ENCODE assay signal across 12 cellular contexts in the genomic region with DNA sequence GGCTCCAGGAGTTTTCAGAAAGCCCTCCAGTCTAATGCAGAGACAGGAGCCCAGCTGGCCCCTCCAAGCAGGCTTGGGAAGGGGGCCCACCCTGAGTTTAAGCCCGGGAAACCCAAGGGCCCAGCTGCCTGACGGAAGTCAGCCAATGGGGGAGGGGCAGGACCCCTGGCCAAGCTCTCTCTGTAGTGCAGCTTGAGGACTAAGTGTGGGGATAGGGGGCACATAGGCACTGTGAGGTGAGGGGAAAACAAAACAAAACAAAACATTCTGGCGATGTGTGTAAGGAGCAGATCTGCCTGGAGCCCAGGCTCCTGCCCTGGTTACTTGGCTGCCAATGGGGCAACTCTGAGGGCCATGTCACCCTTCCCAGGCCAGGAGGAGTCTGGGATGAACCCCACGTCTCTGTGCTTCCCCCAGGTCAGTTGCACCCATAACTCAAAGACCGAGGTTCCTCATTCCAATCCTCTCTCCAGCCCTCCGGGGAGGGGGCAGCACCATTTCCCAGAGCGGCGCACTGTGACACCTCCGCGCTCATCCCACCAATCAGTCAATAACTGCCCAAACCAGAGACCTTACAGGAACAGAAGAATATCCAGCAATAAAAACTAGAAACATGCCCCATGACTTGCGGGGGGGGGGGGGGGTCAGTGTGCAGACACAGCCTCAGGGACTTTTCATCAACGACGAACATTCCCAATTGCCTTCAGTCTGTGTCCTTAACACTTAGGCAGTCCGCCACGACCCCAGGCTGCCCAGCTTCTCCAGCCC. TPM values are rescaled to one million over a fixed set of nuclear protein-coding genes. Genes with fewer than 3 reads are reported as not detected.
A peak's percentile ranks its signal among the peaks of the same experiment; 100 is the strongest.
DNase-seq lines count a peak whose midpoint lies in the region; ATAC-seq and TF ChIP-seq lines count a peak whose summit lies in the region.
"Had no signal": no experiment of that assay in that cellular context is flagged by ENCODE, and none has a peak within 500 bp of the region (broad histone marks: within the 10 kb centered on the region; RNA-seq: fewer than 3 reads in every experiment).

No MANE protein-coding gene starts in this region.

- H3K36me3 ChIP-seq in NT2/D1 (ENCODE audit: insufficient read depth, insufficient read length, low read length) (peaks cover 17% of the 10 kb centered on the region), esophagus squamous epithelium (peaks cover 0 to 6% (median 0%) of the 10 kb centered on the region in 3 donors), muscle layer of colon (ENCODE audit: insufficient read depth, low read length) (peaks cover 8% of the 10 kb centered on the region), thyroid gland (no peaks in the 10 kb centered on the region)

- peak overlapping the region; percentile 94 for H3K9ac ChIP-seq in NT2/D1 (ENCODE audit: insufficient read length, low read depth)
- H3K9ac ChIP-seq in muscle layer of colon (ENCODE audit: low read length), result peak overlapping the region; percentile 24

- peak overlapping the region; percentile 88 for H3K4me3 ChIP-seq in NT2/D1 (ENCODE audit: insufficient read length, low read depth)
- H3K4me3 ChIP-seq in esophagus squamous epithelium, result peak overlapping the region in 3 of 4 donors; percentile 52 to 67 (median 54)
- peak overlapping the region; percentile 55 to 79 for H3K4me3 ChIP-seq in muscle layer of colon (ENCODE audit: low read depth in 1 of 2, low read length in 2 of 2)
- H3K4me3 ChIP-seq in thyroid gland (replicated peaks in 1 of 3), result peak overlapping the region in 1 of 3 donors; percentile 53

- no peak for ATAC-seq in GM21619 (IDR thresholded peaks at IDR 0.05; ENCODE audit: unreplicated experiment)
- ATAC-seq in HG02970 (IDR thresholded peaks at IDR 0.05; ENCODE audit: low FRiP score, unreplicated experiment), result no peak

- peaks cover 7% of the 10 kb centered on the region for H3K4me1 ChIP-seq in NT2/D1 (ENCODE audit: insufficient read depth, insufficient read length)
- peaks cover 10 to 39% (median 15%) of the 10 kb centered on the region in 3 donors for H3K4me1 ChIP-seq in esophagus squamous epithelium
- peaks cover 8% of the 10 kb centered on the region for H3K4me1 ChIP-seq in muscle layer of colon (ENCODE audit: insufficient read depth, low read length)
- peaks cover 42 to 50% of the 10 kb centered on the region in 2 donors for H3K4me1 ChIP-seq in thyroid gland

- WGBS in esophagus squamous epithelium, 2 donors, result 27 to 41% methylated on average over 8 to 14 of the region's 15 CpGs
- 48 to 57% methylated on average over 12 to 15 of the region's 15 CpGs for WGBS in thyroid gland, 2 donors

- intact Hi-C loops in esophagus squamous epithelium (cut with DNase I) (no loop called here), thyroid gland (cut with DNase I) (no loop called here)

- H3K9me3 ChIP-seq in NT2/D1 (ENCODE audit: insufficient read depth, low read length), result no peaks in the 10 kb centered on the region
- no peaks in the 10 kb centered on the region for H3K9me3 ChIP-seq in esophagus squamous epithelium
- no peaks in the 10 kb centered on the region for H3K9me3 ChIP-seq in muscle layer of colon (ENCODE audit: low read length)
- no peaks in the 10 kb centered on the region for H3K9me3 ChIP-seq in thyroid gland

- TF ChIP-seq POLR2A in esophagus squamous epithelium (IDR thresholded peaks at IDR 0.05), result no peak
- TF ChIP-seq POLR2A in thyroid gland (IDR thresholded peaks at IDR 0.05), result no peak

- no peak for TF ChIP-seq CTCF in esophagus squamous epithelium (IDR thresholded peaks at IDR 0.05)
- TF ChIP-seq CTCF in thyroid gland (IDR thresholded peaks at IDR 0.05), result no peak

- H3K27ac ChIP-seq in esophagus squamous epithelium (peak overlapping the region in 3 of 4 donors; percentile 35 to 79 (median 48)), muscle layer of colon (ENCODE audit: low read depth, low read length) (no peak overlapping the region), thyroid gland (peak overlapping the region in 2 of 3 donors; percentile 25 to 33)

- H3K27me3 ChIP-seq in NT2/D1 (ENCODE audit: insufficient read depth, insufficient read length), result peaks cover 10% of the 10 kb centered on the region
- peaks cover 7 to 63% (median 12%) of the 10 kb centered on the region in 4 donors for H3K27me3 ChIP-seq in esophagus squamous epithelium
- H3K27me3 ChIP-seq in muscle layer of colon (ENCODE audit: control insufficient read depth in 1 of 2, insufficient read depth in 2 of 2, low read length in 2 of 2), result peaks cover 0 to 30% of the 10 kb centered on the region in 2 donors
- H3K27me3 ChIP-seq in thyroid gland, result no peaks in the 10 kb centered on the region

- DNase-seq in NT2/D1 (ENCODE audit: low read depth, low spot score), result no peak
- DNase-seq in esophagus squamous epithelium (lab: John Stamatoyannopoulos, UW), result no peak
- no peak for DNase-seq in thyroid gland
- no peak for DNase-seq in NCI-H187 (lab: John Stamatoyannopoulos, UW)
- no peak for DNase-seq in NK-92 treated with Interleukin-12 subunit alpha and Interleukin-12 subunit beta, amount 100 ng/mL, for 24 hours (lab: John Stamatoyannopoulos, UW)
- DNase-seq: activated CD4-positive, alpha-beta T cell treated with anti-CD3 and anti-CD28 coated beads for 48 hours; GOT3; NCI-H2081; occipital lobe had no signal

RNA-seq across cellular contexts. Expression of a gene that starts 1.7 kb away (rescaled TPM):
- total RNA-seq in esophagus squamous epithelium (10 to 100 TPM in 3 of 4 donors, 1 to 10 TPM in 1; 6.8 to 28.4 (median 13.7) TPM), thyroid gland (10 to 100 TPM; 32.4 to 88.0 (median 47.6) TPM)
